Comparison of ENCODE assay signal across 30 cellular contexts in the genomic region with DNA sequence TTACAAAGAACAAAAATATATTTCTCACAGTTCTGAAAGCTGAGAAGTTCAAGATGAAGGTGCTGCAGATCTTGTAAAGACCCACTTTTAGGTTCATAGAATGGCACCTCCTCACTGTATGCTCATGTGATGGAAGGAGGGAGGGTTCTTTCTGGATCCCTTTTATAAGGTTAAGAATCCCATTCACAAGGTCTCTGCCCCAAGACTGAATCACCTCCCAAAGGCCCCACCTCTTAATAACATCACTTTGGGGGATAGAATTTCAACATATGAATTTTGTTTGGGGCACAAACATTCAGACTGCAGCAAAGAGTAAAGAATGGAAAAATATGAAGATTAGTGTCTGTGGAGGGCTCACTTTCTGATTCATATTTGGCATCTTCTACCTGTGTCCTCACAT.
DNase-seq lines count a peak whose midpoint lies in the region; ATAC-seq and TF ChIP-seq lines count a peak whose summit lies in the region.
"Had no signal": no experiment of that assay in that cellular context is flagged by ENCODE, and none has a peak within 500 bp of the region (broad histone marks: within the 10 kb centered on the region; RNA-seq: fewer than 3 reads in every experiment).

No MANE protein-coding gene starts in this region.

- H2BK5ac ChIP-seq in neuronal stem cell (ENCODE audit: low read length): no peak overlapping the region

- H3K9me3 Mint-ChIP-seq in MCF 10A (ENCODE audit: unreplicated experiment): peaks cover 8% of the 10 kb centered on the region
- H3K9me3 Mint-ChIP-seq: activated naive CD4-positive, alpha-beta T cell treated with anti-CD3 and anti-CD28 coated beads, Interleukin-2, amount 10 ng/mL, durations not matched to agents 7 days and 5 days; activated T-helper 1 cell treated with anti-CD3 and anti-CD28 coated beads, Interleukin-12 subunit alpha, Interleukin-12 subunit beta, Interleukin-2, Interleukin-4 antibody, amounts not matched to agents 30 ng/mL and 10 ng/mL and 1 ng/mL, durations not matched to agents 14 hours and 24 hours and 36 hours; GM23338 had no signal

- H4K8ac ChIP-seq in neuronal stem cell (ENCODE audit: low read depth, low read length): no peak overlapping the region

- H3K4me2 ChIP-seq in mammary epithelial cell (ENCODE audit: insufficient read depth, low read depth, low read length): no peak overlapping the region
- no peak overlapping the region for H3K4me2 ChIP-seq in skeletal muscle satellite cell (ENCODE audit: low read length)
- H3K4me2 ChIP-seq in neuronal stem cell (ENCODE audit: insufficient read depth, low read length, poor library complexity, severe bottlenecking): no peak overlapping the region
- H3K4me2 ChIP-seq: GM23338 had no signal

- peaks cover 51% of the 10 kb centered on the region for H3K4me1 Mint-ChIP-seq in MCF 10A (ENCODE audit: insufficient read depth, unreplicated experiment)
- H3K4me1 Mint-ChIP-seq: brain, GM23338 had no signal

- no peak overlapping the region for H3K27ac ChIP-seq in breast epithelium
- H3K27ac ChIP-seq in mammary epithelial cell (ENCODE audit: insufficient read depth, low read depth, low read length): peak overlapping the region; percentile 76
- no peak overlapping the region for H3K27ac ChIP-seq in neuronal stem cell (replicated peaks; ENCODE audit: low read length)
- H3K27ac ChIP-seq: pancreas had no signal

- no peak overlapping the region for H3K4me3 Mint-ChIP-seq in MCF 10A (ENCODE audit: unreplicated experiment)
- H3K4me3 Mint-ChIP-seq: activated CD4-positive, alpha-beta memory T cell treated with anti-CD3 and anti-CD28 coated beads, Interleukin-2, amount 10 ng/mL, durations not matched to agents 7 days and 5 days; activated naive CD4-positive, alpha-beta T cell treated with anti-CD3 and anti-CD28 coated beads, Interleukin-2, amount 10 ng/mL, durations not matched to agents 7 days and 5 days; activated T-helper 1 cell treated with anti-CD3 and anti-CD28 coated beads, Interleukin-12 subunit alpha, Interleukin-12 subunit beta, Interleukin-2, Interleukin-4 antibody, amounts not matched to agents 30 ng/mL and 10 ng/mL and 1 ng/mL, durations not matched to agents 14 hours and 24 hours and 36 hours; brain; GM23338 had no signal

- no peaks in the 10 kb centered on the region for H3K79me1 ChIP-seq in neuronal stem cell (ENCODE audit: low read depth, low read length)

- no peaks in the 10 kb centered on the region for H4K20me1 ChIP-seq in mammary epithelial cell (ENCODE audit: insufficient read depth, low read length)

- no peak overlapping the region for H2BK12ac ChIP-seq in neuronal stem cell (ENCODE audit: low read length)

- H4K91ac ChIP-seq in neuronal stem cell (ENCODE audit: low read depth, low read length, poor library complexity): no peak overlapping the region

- no peaks in the 10 kb centered on the region for H3K27me3 Mint-ChIP-seq in MCF 10A (ENCODE audit: insufficient read depth, unreplicated experiment)
- H3K27me3 Mint-ChIP-seq: activated CD4-positive, alpha-beta memory T cell treated with anti-CD3 and anti-CD28 coated beads, Interleukin-2, amount 10 ng/mL, durations not matched to agents 7 days and 5 days; activated naive CD4-positive, alpha-beta T cell treated with anti-CD3 and anti-CD28 coated beads, Interleukin-2, amount 10 ng/mL, durations not matched to agents 7 days and 5 days; brain had no signal

- POLR2A ChIA-PET in MCF 10A (lab: Yijun Ruan, JAX): no interaction called here

- H2BK120ac ChIP-seq in neuronal stem cell (ENCODE audit: low read depth, low read length): no peak overlapping the region

- ATAC-seq in HG02840 (IDR thresholded peaks at IDR 0.05; ENCODE audit: low FRiP score, unreplicated experiment) (no peak), GM21423 (IDR thresholded peaks at IDR 0.05; ENCODE audit: unreplicated experiment) (no peak)
- ATAC-seq: GM23338; pancreas; PC-3; Right ventricle myocardium inferior; stimulated activated naive CD8-positive, alpha-beta T cell treated with anti-CD3 and anti-CD28 coated beads, Interleukin-15, Interleukin-2, amounts not matched to agents 100 U/mL and 50 U/mL, for 24 hours had no signal

- H3K79me2 ChIP-seq in mammary epithelial cell (ENCODE audit: insufficient read depth, low read length): no peaks in the 10 kb centered on the region

- no peak overlapping the region for H3K14ac ChIP-seq in neuronal stem cell (ENCODE audit: low read length)

- BruUV-seq in MCF 10A (replicated peaks; lab: Mats Ljungman, UMichigan): no TSS peak
- BruUV-seq in mammary epithelial cell (replicated peaks; lab: Mats Ljungman, UMichigan): no TSS peak

- no peaks in the 10 kb centered on the region for H3K36me3 ChIP-seq in breast epithelium
- no peaks in the 10 kb centered on the region for H3K36me3 ChIP-seq in mammary epithelial cell (ENCODE audit: insufficient read depth, low read length)
- no peaks in the 10 kb centered on the region for H3K36me3 ChIP-seq in skeletal muscle satellite cell (ENCODE audit: insufficient read depth, low read length)
- H3K36me3 ChIP-seq in neuronal stem cell (replicated peaks in 1 of 2; ENCODE audit: control insufficient read depth in 2 of 2, insufficient read depth in 2 of 2, low read length in 2 of 2): no peaks in the 10 kb centered on the region
- H3K36me3 ChIP-seq: esophagus muscularis mucosa, pancreas, thyroid gland had no signal

- no peak overlapping the region for H3K23ac ChIP-seq in neuronal stem cell (ENCODE audit: low read depth, low read length, poor library complexity)

- H3K27ac Mint-ChIP-seq in MCF 10A (ENCODE audit: low read depth, unreplicated experiment): peak overlapping the region; percentile 96
- H3K27ac Mint-ChIP-seq: activated CD4-positive, alpha-beta memory T cell treated with anti-CD3 and anti-CD28 coated beads, Interleukin-2, amount 10 ng/mL, durations not matched to agents 7 days and 5 days; activated naive CD4-positive, alpha-beta T cell treated with anti-CD3 and anti-CD28 coated beads, Interleukin-2, amount 10 ng/mL, durations not matched to agents 7 days and 5 days; activated T-helper 1 cell treated with anti-CD3 and anti-CD28 coated beads, Interleukin-12 subunit alpha, Interleukin-12 subunit beta, Interleukin-2, Interleukin-4 antibody, amounts not matched to agents 30 ng/mL and 10 ng/mL and 1 ng/mL, durations not matched to agents 14 hours and 24 hours and 36 hours; brain; GM23338 had no signal

- TF ChIP-seq POLR2A in breast epithelium (IDR thresholded peaks at IDR 0.05): no peak

- peak overlapping the region; percentile 58 for H2AFZ ChIP-seq in mammary epithelial cell (ENCODE audit: low read depth, low read length)
- no peak overlapping the region for H2AFZ ChIP-seq in neuronal stem cell (ENCODE audit: low read length)
- H2AFZ ChIP-seq: GM23338 had no signal

- H3K9me3 ChIP-seq in breast epithelium: no peaks in the 10 kb centered on the region
- no peaks in the 10 kb centered on the region for H3K9me3 ChIP-seq in mammary epithelial cell (replicated peaks; ENCODE audit: insufficient read depth, low read length)
- no peaks in the 10 kb centered on the region for H3K9me3 ChIP-seq in skeletal muscle satellite cell (replicated peaks; ENCODE audit: low read length)
- H3K9me3 ChIP-seq in neuronal stem cell (replicated peaks in 1 of 2; ENCODE audit: control insufficient read depth in 2 of 2, insufficient read depth in 1 of 2, low read depth in 1 of 2, low read length in 2 of 2): no peaks in the 10 kb centered on the region
- H3K9me3 ChIP-seq: esophagus muscularis mucosa, pancreas, thyroid gland had no signal

- H3K36me3 Mint-ChIP-seq in MCF 10A (ENCODE audit: insufficient read depth, unreplicated experiment): peaks cover 5% of the 10 kb centered on the region
- H3K36me3 Mint-ChIP-seq: activated naive CD4-positive, alpha-beta T cell treated with anti-CD3 and anti-CD28 coated beads, Interleukin-2, amount 10 ng/mL, durations not matched to agents 7 days and 5 days; brain had no signal

- TF ChIP-seq CTCF in MCF 10A (IDR thresholded peaks at IDR 0.05; ENCODE audit: unreplicated experiment) (no peak), breast epithelium (IDR thresholded peaks at IDR 0.05) (no peak), mammary epithelial cell (conservative IDR thresholded peaks at IDR 0.05 in 1 of 2, IDR thresholded peaks at IDR 0.05 in 1 of 2; ENCODE audit: extremely low read depth in 1 of 2, insufficient read depth in 1 of 2, low read depth in 1 of 2, low read length in 2 of 2) (no peak)

- no peak overlapping the region for H3K4me3 ChIP-seq in breast epithelium
- no peak overlapping the region for H3K4me3 ChIP-seq in mammary epithelial cell (replicated peaks in 1 of 3; ENCODE audit: insufficient read depth in 1 of 3, low read depth in 2 of 3, low read length in 3 of 3)
- H3K4me3 ChIP-seq in skeletal muscle satellite cell (ENCODE audit: low read length): no peak overlapping the region
- H3K4me3 ChIP-seq in neuronal stem cell (ENCODE audit: low read length in 2 of 2): no peak overlapping the region
- H3K4me3 ChIP-seq: esophagus muscularis mucosa, GM23338, pancreas, skin epidermis, thyroid gland had no signal

- CTCF ChIA-PET in MCF 10A (lab: Yijun Ruan, JAX) (no interaction called here), mammary epithelial cell (lab: Charles Lee; ENCODE audit: low non-redundant PET) (no interaction called here)

- no peak overlapping the region for H3K18ac ChIP-seq in neuronal stem cell (ENCODE audit: low read length)

- dilution Hi-C loops in mammary epithelial cell (cut with HindIII; ENCODE audit: low sequenced_read_pairs): no loop called here

- H3K4ac ChIP-seq in neuronal stem cell (ENCODE audit: low read length): no peak overlapping the region

- no peaks in the 10 kb centered on the region for H3K4me1 ChIP-seq in breast epithelium
- peaks cover 30% of the 10 kb centered on the region for H3K4me1 ChIP-seq in mammary epithelial cell (ENCODE audit: insufficient read depth, low read length)
- peaks cover 26% of the 10 kb centered on the region for H3K4me1 ChIP-seq in skeletal muscle satellite cell (ENCODE audit: control insufficient read depth, insufficient read depth, low read length)
- H3K4me1 ChIP-seq in neuronal stem cell (ENCODE audit: control insufficient read depth in 2 of 2, insufficient read depth in 1 of 2, low read depth in 1 of 2, low read length in 2 of 2): no peaks in the 10 kb centered on the region
- H3K4me1 ChIP-seq: pancreas had no signal

- DNase-seq in MCF 10A (ENCODE audit: unreplicated experiment): no peak
- no peak for DNase-seq in breast epithelium (ENCODE audit: low spot score in 2 of 2)
- DNase-seq in mammary epithelial cell: no peak
- DNase-seq in activated gamma-delta T cell (lab: John Stamatoyannopoulos, UW): no peak
- no peak for DNase-seq in neuronal stem cell (ENCODE audit: low spot score)
- DNase-seq: 8988T; activated CD4-positive, alpha-beta memory T cell treated with anti-CD3 and anti-CD28 coated beads, Interleukin-2, amount 10 ng/mL, durations not matched to agents 7 days and 5 days; activated CD4-positive, alpha-beta T cell treated with anti-CD3 and anti-CD28 coated beads for 1 hour; activated CD8-positive, alpha-beta memory T cell treated with anti-CD3 and anti-CD28 coated beads, Interleukin-2, amount 50 U/mL, for 4 hours; activated naive CD4-positive, alpha-beta T cell treated with anti-CD3 and anti-CD28 coated beads, Interleukin-2, amount 10 ng/mL, durations not matched to agents 7 days and 5 days; cerebellar nuclear complex; hippocampal formation; NCI-H1417 treated with DMSO at 0.1 percent for 48 hours; NCI-H2029 treated with DMSO at 0.1 percent for 48 hours; NCI-H526 treated with DMSO at 0.1 percent for 48 hours; pancreas; PC-3; stimulated activated CD4-positive, alpha-beta T cell treated with anti-CD3 and anti-CD28 coated beads, Interleukin-1b, Interleukin-23, amount 100 ng/mL, for 48 hours; stimulated activated naive CD8-positive, alpha-beta T cell treated with anti-CD3 and anti-CD28 coated beads, Interleukin-15, Interleukin-2, amounts not matched to agents 100 U/mL and 50 U/mL, for 24 hours; thyroid gland had no signal

- H3K27me3 ChIP-seq in breast epithelium (no peaks in the 10 kb centered on the region), mammary epithelial cell (ENCODE audit: insufficient read depth, low read length) (no peaks in the 10 kb centered on the region), skeletal muscle satellite cell (ENCODE audit: control insufficient read depth, insufficient read depth, low read length) (no peaks in the 10 kb centered on the region), neuronal stem cell (ENCODE audit: control insufficient read depth in 3 of 3, insufficient read depth in 3 of 3, low read depth in 1 of 3, low read length in 3 of 3) (no peaks in the 10 kb centered on the region)
- H3K27me3 ChIP-seq: esophagus muscularis mucosa, pancreas, thyroid gland had no signal

- no peak overlapping the region for H2AK5ac ChIP-seq in neuronal stem cell (ENCODE audit: low read depth, low read length)

- in situ Hi-C loops in mammary epithelial cell (cut with MboI; ENCODE audit: low sequenced_read_pairs in 2 of 2): no loop called here

- intact Hi-C loops in MCF 10A (cut with micrococcal nuclease): loop anchor here (5.0 kb wide), 1 partner anchor 60 kb away; no protein-coding TSS in a partner anchor
- intact Hi-C loops in breast epithelium (cut with DNase I; ENCODE audit: low total_unique reads): no loop called here
- intact Hi-C loops in mammary epithelial cell (cut with micrococcal nuclease): loop anchor here (5.0 kb wide), 2 partner anchors 60 to 1775 kb away; a partner anchor contains a TSS

- H3K9ac ChIP-seq in mammary epithelial cell (ENCODE audit: insufficient read depth, low read length) (no peak overlapping the region), skeletal muscle satellite cell (ENCODE audit: low read depth, low read length) (peak overlapping the region; percentile 73), neuronal stem cell (ENCODE audit: low read depth, low read length, poor library complexity) (no peak overlapping the region)
- H3K9ac ChIP-seq: KMS-11 had no signal

- no peak overlapping the region for H2BK15ac ChIP-seq in neuronal stem cell (ENCODE audit: low read length)
